In genomic region chr5:45093377-45093776, GRCh38 we compare ENCODE assay signal across 34 cellular contexts.
"Had no signal": no experiment of that assay in that cellular context is flagged by ENCODE, and none has a peak within 500 bp of the region (broad histone marks: within the 10 kb centered on the region; RNA-seq: fewer than 3 reads in every experiment).

No MANE protein-coding gene starts in this region.

- ATAC-seq: activated naive CD4-positive, alpha-beta T cell treated with anti-CD3 and anti-CD28 coated beads, Interleukin-2, amount 50 U/mL, for 72 hours; activated T-helper 17 cell treated with anti-CD3 and anti-CD28 coated beads, Interleukin-2, amount 50 U/mL, for 72 hours; body of pancreas; gastroesophageal sphincter; left colon; psoas muscle; stimulated activated memory B cell treated with anti-CD40 and anti-IgM and Interleukin-4, amounts not matched to agents 10 μg/mL and 1 μg/mL and 100 μg/mL, for 72 hours; stimulated activated naive CD8-positive, alpha-beta T cell treated with anti-CD3 and anti-CD28 coated beads, Interleukin-15, amount 100 ng/mL, for 72 hours; T-helper 17 cell had no signal

- H3K4me3 Mint-ChIP-seq: activated CD4-positive, alpha-beta memory T cell treated with anti-CD3 and anti-CD28 coated beads, Interleukin-2, amount 10 ng/mL, durations not matched to agents 7 days and 5 days; activated CD4-positive, alpha-beta T cell treated with anti-CD3 and anti-CD28 coated beads, Interleukin-2, amount 10 ng/mL, durations not matched to agents 7 days and 5 days; activated T-cell treated with anti-CD3 and anti-CD28 coated beads, Interleukin-2, amount 50 U/mL, for 24 hours; activated T-helper 17 cell treated with anti-CD3 and anti-CD28 coated beads, Interleukin-2, amount 50 U/mL, for 72 hours; immature natural killer cell; mesothelial cell of epicardium; naive B cell; nephron progenitor cell; stimulated activated memory B cell treated with anti-CD40 and anti-IgM and Interleukin-4, amounts not matched to agents 10 μg/mL and 1 μg/mL and 100 μg/mL, for 72 hours; stimulated activated naive CD8-positive, alpha-beta T cell treated with anti-CD3 and anti-CD28 coated beads, Interleukin-15, amount 100 ng/mL, for 72 hours; T-helper 17 cell; type B pancreatic cell had no signal

- H3K27me3 Mint-ChIP-seq: activated CD4-positive, alpha-beta memory T cell treated with anti-CD3 and anti-CD28 coated beads, Interleukin-2, amount 10 ng/mL, durations not matched to agents 7 days and 5 days; activated CD4-positive, alpha-beta T cell treated with anti-CD3 and anti-CD28 coated beads, Interleukin-2, amount 10 ng/mL, durations not matched to agents 7 days and 5 days; activated T-cell treated with anti-CD3 and anti-CD28 coated beads, Interleukin-2, amount 50 U/mL, for 24 hours; activated T-helper 17 cell treated with anti-CD3 and anti-CD28 coated beads, Interleukin-2, amount 50 U/mL, for 72 hours; naive B cell; stimulated activated memory B cell treated with anti-CD40 and anti-IgM and Interleukin-4, amounts not matched to agents 10 μg/mL and 1 μg/mL and 100 μg/mL, for 72 hours; stimulated activated naive CD8-positive, alpha-beta T cell treated with anti-CD3 and anti-CD28 coated beads, Interleukin-15, amount 100 ng/mL, for 72 hours; T-helper 17 cell; type B pancreatic cell had no signal

- H3K4me1 Mint-ChIP-seq: activated CD4-positive, alpha-beta memory T cell treated with anti-CD3 and anti-CD28 coated beads, Interleukin-2, amount 10 ng/mL, durations not matched to agents 7 days and 5 days; activated CD4-positive, alpha-beta T cell treated with anti-CD3 and anti-CD28 coated beads, Interleukin-2, amount 10 ng/mL, durations not matched to agents 7 days and 5 days; activated T-helper 17 cell treated with anti-CD3 and anti-CD28 coated beads, Interleukin-2, amount 50 U/mL, for 72 hours; immature natural killer cell; mesothelial cell of epicardium; naive B cell; nephron progenitor cell; stimulated activated memory B cell treated with anti-CD40 and anti-IgM and Interleukin-4, amounts not matched to agents 10 μg/mL and 1 μg/mL and 100 μg/mL, for 72 hours; stimulated activated naive CD8-positive, alpha-beta T cell treated with anti-CD3 and anti-CD28 coated beads, Interleukin-15, amount 100 ng/mL, for 72 hours; T-helper 17 cell had no signal

- H3K9me3 Mint-ChIP-seq: activated CD4-positive, alpha-beta memory T cell treated with anti-CD3 and anti-CD28 coated beads, Interleukin-2, amount 10 ng/mL, durations not matched to agents 7 days and 5 days; mesothelial cell of epicardium; nephron progenitor cell; type B pancreatic cell had no signal

- H3K36me3 Mint-ChIP-seq: activated naive CD4-positive, alpha-beta T cell treated with anti-CD3 and anti-CD28 coated beads, Interleukin-2, amount 50 U/mL, for 72 hours; mesothelial cell of epicardium; naive B cell; stimulated activated memory B cell treated with anti-CD40 and anti-IgM and Interleukin-4, amounts not matched to agents 10 μg/mL and 1 μg/mL and 100 μg/mL, for 72 hours; type B pancreatic cell had no signal

- H3K27ac Mint-ChIP-seq: activated CD4-positive, alpha-beta memory T cell treated with anti-CD3 and anti-CD28 coated beads, Interleukin-2, amount 10 ng/mL, durations not matched to agents 7 days and 5 days; activated CD4-positive, alpha-beta T cell treated with anti-CD3 and anti-CD28 coated beads, Interleukin-2, amount 10 ng/mL, durations not matched to agents 7 days and 5 days; activated naive CD4-positive, alpha-beta T cell treated with anti-CD3 and anti-CD28 coated beads, Interleukin-2, amount 50 U/mL, for 72 hours; activated T-cell treated with anti-CD3 and anti-CD28 coated beads, Interleukin-2, amount 50 U/mL, for 24 hours; activated T-helper 17 cell treated with anti-CD3 and anti-CD28 coated beads, Interleukin-2, amount 50 U/mL, for 72 hours; immature natural killer cell; mesothelial cell of epicardium; naive B cell; nephron progenitor cell; stimulated activated memory B cell treated with anti-CD40 and anti-IgM and Interleukin-4, amounts not matched to agents 10 μg/mL and 1 μg/mL and 100 μg/mL, for 72 hours; stimulated activated naive CD8-positive, alpha-beta T cell treated with anti-CD3 and anti-CD28 coated beads, Interleukin-15, amount 100 ng/mL, for 72 hours; T-helper 17 cell; type B pancreatic cell had no signal

- DNase-seq: activated CD4-positive, alpha-beta memory T cell treated with anti-CD3 and anti-CD28 coated beads, Interleukin-2, amount 10 ng/mL, durations not matched to agents 7 days and 5 days; activated CD4-positive, alpha-beta T cell treated with anti-CD3 and anti-CD28 coated beads, Interleukin-2, amount 10 ng/mL, durations not matched to agents 7 days and 5 days; activated CD4-positive, CD25-positive, alpha-beta regulatory T cell treated with anti-CD3 and anti-CD28 coated beads, Interleukin-2, amount 50 U/mL, for 72 hours; activated CD8-positive, alpha-beta memory T cell treated with anti-CD3 and anti-CD28 coated beads, Interleukin-2, amount 50 U/mL, for 48 hours; activated gamma-delta T cell treated with Interleukin-2 at 50 U/mL for 16 hours; activated T-cell treated with anti-CD3 and anti-CD28 coated beads, Interleukin-2, amount 50 U/mL, for 24 hours; anterior cingulate cortex; body of pancreas; dermis blood vessel endothelial cell; effector memory CD4-positive, alpha-beta T cell; erythroblast; head of caudate nucleus; hypothalamus; immature natural killer cell; kidney; left colon; naive B cell; nephron progenitor cell; ovary; psoas muscle; stimulated activated CD4-positive, alpha-beta T cell treated with anti-CD3 and anti-CD28 coated beads, Interleukin-1b, Interleukin-23, amount 100 ng/mL, for 48 hours; stimulated activated CD4-positive, alpha-beta T cell treated with anti-CD3 and anti-CD28 coated beads, Interleukin-4, amount 100 ng/mL, for 4 hours; stimulated activated CD8-positive, alpha-beta memory T cell treated with anti-CD3 and anti-CD28 coated beads, Interleukin-4, amount 100 ng/mL, for 48 hours; stimulated activated naive CD8-positive, alpha-beta T cell treated with anti-CD3 and anti-CD28 coated beads, Interleukin-15, amount 100 ng/mL, for 72 hours; substantia nigra; T-helper 17 cell; T1000; WERI-Rb-1 had no signal
